Comparison of ENCODE assay signal across 8 cellular contexts in the genomic region with DNA sequence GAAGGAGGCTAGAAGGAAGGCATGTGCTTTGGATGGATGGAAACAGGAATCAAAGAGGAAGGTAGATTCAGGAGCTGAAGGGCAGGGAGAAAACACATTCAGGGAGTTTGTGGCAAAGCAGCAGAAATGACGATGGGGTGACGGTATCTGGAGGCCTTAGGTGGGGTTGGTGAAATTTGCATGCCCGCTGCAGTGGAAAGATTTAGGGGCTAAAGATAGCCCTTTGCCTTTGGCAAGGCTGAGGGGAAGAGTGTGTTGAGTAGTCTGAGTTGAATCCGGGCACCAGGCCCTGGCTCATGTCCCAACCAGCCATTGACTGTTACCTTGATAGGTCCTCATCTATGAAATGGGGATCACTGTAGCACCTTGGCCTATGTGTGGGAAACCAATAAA. TPM values are rescaled to one million over a fixed set of nuclear protein-coding genes. Genes with fewer than 3 reads are reported as not detected.
A peak's percentile ranks its signal among the peaks of the same experiment; 100 is the strongest.
DNase-seq lines count a peak whose midpoint lies in the region; ATAC-seq and TF ChIP-seq lines count a peak whose summit lies in the region.

No MANE protein-coding gene starts in this region.

- H2BK15ac ChIP-seq in H9 (ENCODE audit: low read depth, low read length), result no peak overlapping the region

- H3K4me3 Mint-ChIP-seq in H9, result peak overlapping the region; percentile 91 to 94

- no peak overlapping the region for H3K14ac ChIP-seq in H9 (ENCODE audit: insufficient read depth, low read length)

- H3K27me3 Mint-ChIP-seq in H9 (ENCODE audit: low read depth), result no peaks in the 10 kb centered on the region

- DNase-seq in H9 (no peak), Right ventricle myocardium superior (peak; percentile 84), smooth muscle cell (lab: John Stamatoyannopoulos, UW; ENCODE audit: unreplicated experiment) (no peak), SK-N-DZ (ENCODE audit: low spot score) (no peak), T1000 (lab: John Stamatoyannopoulos, UW) (no peak), dedifferentiated amniotic fluid mesenchymal stem cell (ENCODE audit: extremely low spot score) (no peak)

- H3F3A ChIP-seq in smooth muscle cell (ENCODE audit: low read depth), result peaks cover 8% of the 10 kb centered on the region

- TF ChIP-seq CTCF in H9 (conservative IDR thresholded peaks at IDR 0.05), result no peak
- no peak for TF ChIP-seq CTCF in WI38 (IDR thresholded peaks at IDR 0.05; ENCODE audit: low read depth, low read length)
- TF ChIP-seq CTCF in smooth muscle cell (IDR thresholded peaks at IDR 0.05; ENCODE audit: borderline replicate concordance, insufficient read depth, poor library complexity, severe bottlenecking), result no peak

- no peak overlapping the region for H4K91ac ChIP-seq in H9 (ENCODE audit: insufficient read length, low read depth, low read length)

- no peak overlapping the region for H4K8ac ChIP-seq in H9 (replicated peaks; ENCODE audit: insufficient read length, low read depth, low read length)

- ATAC-seq in Right ventricle myocardium superior (ENCODE audit: poor library complexity) (peak; percentile 24), HG02642 (IDR thresholded peaks at IDR 0.05; ENCODE audit: poor library complexity, unreplicated experiment) (no peak)

- H3K27ac Mint-ChIP-seq in H9, result no peak overlapping the region

- no peak overlapping the region for H2BK120ac ChIP-seq in H9 (ENCODE audit: low read depth, low read length, poor library complexity, severe bottlenecking)

- H3K9ac ChIP-seq in H9 (ENCODE audit: extremely low read depth, insufficient read length, low read length), result peak overlapping the region; percentile 62
- H3K9ac ChIP-seq in smooth muscle cell (ENCODE audit: low read depth), result no peak overlapping the region

- H3K56ac ChIP-seq in H9 (ENCODE audit: insufficient read length, low read depth, low read length), result no peak overlapping the region

- H3K9me3 ChIP-seq in H9 (ENCODE audit: control insufficient read depth, low read depth, low read length), result no peaks in the 10 kb centered on the region
- H3K9me3 ChIP-seq in smooth muscle cell (replicated peaks; ENCODE audit: low read depth), result no peaks in the 10 kb centered on the region

- no CpG with 5 or more reads among the region's 4 CpGs for WGBS in H9 (ENCODE audit: extremely low coverage, insufficient read length, low lambda C conversion rate)
- 90% methylated on average over 4 of the region's 4 CpGs for WGBS in smooth muscle cell (ENCODE audit: low lambda C conversion rate)

- H3K27ac ChIP-seq in H9 (ENCODE audit: insufficient read length, low read depth, low read length) (no peak overlapping the region), smooth muscle cell (ENCODE audit: low read depth) (peak overlapping the region; percentile 88)

- H3K36me3 ChIP-seq in smooth muscle cell (ENCODE audit: low read depth), result no peaks in the 10 kb centered on the region

- no peak overlapping the region for H3T11ph ChIP-seq in H9 (ENCODE audit: low read length)

- H3K79me1 ChIP-seq in H9 (ENCODE audit: insufficient read depth, low read depth, low read length, poor library complexity, severe bottlenecking), result peaks cover 3% of the 10 kb centered on the region

- no peaks in the 10 kb centered on the region; the same call in 1 of the 2 replicates for H3K4me1 ChIP-seq in H9 (ENCODE audit: insufficient read depth, low read length)
- H3K4me1 ChIP-seq in smooth muscle cell (ENCODE audit: low read depth), result peaks cover 14% of the 10 kb centered on the region

- H3K79me2 ChIP-seq in H9 (ENCODE audit: insufficient read depth, low read length) (peaks cover 7% of the 10 kb centered on the region; the same call in 1 of the 2 replicates), smooth muscle cell (ENCODE audit: low read depth) (peaks cover 61% of the 10 kb centered on the region)

- no peak overlapping the region for H2BK12ac ChIP-seq in H9 (ENCODE audit: insufficient read length, low read depth, low read length)

- H3K18ac ChIP-seq in H9 (ENCODE audit: insufficient read length, low read depth, low read length), result no peak overlapping the region

- H3K4me1 Mint-ChIP-seq in H9, result peaks cover 19 to 33% of the 10 kb centered on the region in 2 experiments

- no peak overlapping the region for H4K5ac ChIP-seq in H9 (ENCODE audit: insufficient read length, low read depth, low read length)

- no peaks in the 10 kb centered on the region for H4K20me1 ChIP-seq in H9 (ENCODE audit: control insufficient read depth, insufficient read depth, insufficient read length)
- H4K20me1 ChIP-seq in smooth muscle cell (ENCODE audit: low read depth), result peaks cover 53% of the 10 kb centered on the region

- intact Hi-C loops in Right ventricle myocardium superior (cut with DNase I), result loop anchor here (5.0 kb wide), 1 partner anchor 59 kb away; a partner anchor contains a TSS

- no peaks in the 10 kb centered on the region; a peak in 1 of 5 replicates for H3K9me3 Mint-ChIP-seq in H9

- no peak overlapping the region for H3K4ac ChIP-seq in H9 (ENCODE audit: low read depth, low read length)

- H3K4me3 ChIP-seq in WI38 (ENCODE audit: low read depth, low read length), result peak overlapping the region; percentile 86
- peak overlapping the region; percentile 82 for H3K4me3 ChIP-seq in smooth muscle cell

- no peak overlapping the region for H2BK20ac ChIP-seq in H9 (ENCODE audit: low read depth, low read length, poor library complexity, severe bottlenecking)

- H3K23me2 ChIP-seq in H9 (ENCODE audit: insufficient read length, low read depth, low read length, poor library complexity, severe bottlenecking), result peaks cover 6% of the 10 kb centered on the region

- peaks cover 13 to 26% (median 20%) of the 10 kb centered on the region in 3 experiments for H3K36me3 Mint-ChIP-seq in H9 (ENCODE audit: insufficient read depth in 1 of 3, low read depth in 3 of 3)

- H3K4me2 ChIP-seq in H9 (ENCODE audit: insufficient read depth, insufficient read length, low read length) (peak overlapping the region; percentile 38), smooth muscle cell (peak overlapping the region; percentile 86)

- H2AK5ac ChIP-seq in H9 (ENCODE audit: insufficient read length, low read length), result no peak overlapping the region

- H2BK5ac ChIP-seq in H9 (ENCODE audit: insufficient read length, low read length), result no peak overlapping the region

- no peak overlapping the region for H2AFZ ChIP-seq in H9 (ENCODE audit: low read length)
- H2AFZ ChIP-seq in smooth muscle cell (ENCODE audit: low read depth), result no peak overlapping the region

- no peaks in the 10 kb centered on the region for H3K27me3 ChIP-seq in H9 (ENCODE audit: insufficient read depth, low read length)
- H3K27me3 ChIP-seq in smooth muscle cell (ENCODE audit: low read depth), result no peaks in the 10 kb centered on the region

- no peak overlapping the region for H3K23ac ChIP-seq in H9 (ENCODE audit: insufficient read length, low read depth, low read length)

RNA-seq across cellular contexts. Expression of a gene that starts 1.3 kb away (rescaled TPM):
- total RNA-seq in H9 (2021) (13.0 and 17.0 TPM in 2 replicates), Right ventricle myocardium superior (16.6 TPM), smooth muscle cell (13.7 and 17.3 TPM in 2 replicates)
- polyA plus RNA-seq in smooth muscle cell, result 6.0 and 7.5 TPM in 2 replicates
- polyA plus RNA-seq in SK-N-DZ (2014; cell fraction: cytosol; rRNA removed), result 9.5 and 15.0 TPM in 2 replicates
- polyA plus RNA-seq in SK-N-DZ (2014; cell fraction: nucleus; rRNA removed), result 15.3 and 20.4 TPM in 2 replicates

RNA-seq across cellular contexts. Expression of a gene that starts 12.7 kb away (rescaled TPM):
- total RNA-seq in H9 (2021) (25.5 and 27.1 TPM in 2 replicates), Right ventricle myocardium superior (6.6 TPM), smooth muscle cell (43.7 and 49.6 TPM in 2 replicates)
- polyA plus RNA-seq in smooth muscle cell, result 45.3 and 46.1 TPM in 2 replicates
- polyA plus RNA-seq in SK-N-DZ (2014; cell fraction: cytosol; rRNA removed), result 83.3 and 99.4 TPM in 2 replicates
- polyA plus RNA-seq in SK-N-DZ (2014; cell fraction: nucleus; rRNA removed), result 48.4 and 63.7 TPM in 2 replicates

RNA-seq across cellular contexts. Expression of a gene that starts 58.0 kb away (rescaled TPM):
- total RNA-seq in H9 (2021), result 10.4 and 11.3 TPM in 2 replicates
- 4.2 TPM for total RNA-seq in Right ventricle myocardium superior
- 4.9 and 11.4 TPM in 2 replicates for total RNA-seq in smooth muscle cell
- polyA plus RNA-seq in smooth muscle cell, result 0.65 and 4.5 TPM in 2 replicates
- polyA plus RNA-seq in SK-N-DZ (2014; cell fraction: cytosol; rRNA removed), result 9.0 and 11.1 TPM in 2 replicates
- polyA plus RNA-seq in SK-N-DZ (2014; cell fraction: nucleus; rRNA removed), result 21.3 and 25.0 TPM in 2 replicates
